In the genomic region with DNA sequence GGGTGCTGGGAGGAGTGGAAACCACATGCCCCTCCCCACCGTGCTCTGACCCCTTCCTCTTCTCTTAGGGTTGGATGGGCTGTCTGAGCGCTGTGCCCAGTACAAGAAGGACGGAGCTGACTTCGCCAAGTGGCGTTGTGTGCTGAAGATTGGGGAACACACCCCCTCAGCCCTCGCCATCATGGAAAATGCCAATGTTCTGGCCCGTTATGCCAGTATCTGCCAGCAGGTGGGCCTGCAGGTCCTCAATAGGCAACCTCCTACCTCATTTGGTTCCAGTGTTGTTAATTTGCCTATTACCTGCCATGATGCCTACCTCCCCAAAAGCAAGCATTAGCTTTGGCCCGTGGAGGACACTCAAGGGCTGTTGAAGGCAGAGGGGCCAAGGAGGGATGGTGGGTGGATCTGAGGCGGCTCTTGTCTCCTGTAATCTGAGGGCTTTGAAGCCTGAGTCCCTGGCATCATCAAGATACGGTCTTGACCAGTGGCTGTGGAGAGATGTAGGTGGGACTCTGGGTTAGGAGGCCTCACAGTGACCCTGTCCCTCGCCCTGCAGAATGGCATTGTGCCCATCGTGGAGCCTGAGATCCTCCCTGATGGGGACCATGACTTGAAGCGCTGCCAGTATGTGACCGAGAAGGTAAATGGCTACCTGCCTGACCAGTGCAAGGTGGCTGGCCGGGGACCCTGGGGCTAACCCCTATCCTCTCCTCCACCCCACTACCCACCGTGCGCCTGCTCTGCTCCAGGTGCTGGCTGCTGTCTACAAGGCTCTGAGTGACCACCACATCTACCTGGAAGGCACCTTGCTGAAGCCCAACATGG, we compare ENCODE assay signal across 9 cellular contexts. TPM values are rescaled to one million over a fixed set of nuclear protein-coding genes. Genes with fewer than 3 reads are reported as not detected.
DNase-seq lines count a peak whose midpoint lies in the region; ATAC-seq and TF ChIP-seq lines count a peak whose summit lies in the region.
"Had no signal": no experiment of that assay in that cellular context is flagged by ENCODE, and none has a peak within 500 bp of the region (broad histone marks: within the 10 kb centered on the region; RNA-seq: fewer than 3 reads in every experiment).

No MANE protein-coding gene starts in this region.

- peaks cover 30% of the 10 kb centered on the region for H3K4me1 Mint-ChIP-seq in CD14-positive monocyte
- H3K4me1 Mint-ChIP-seq in activated T-helper 1 cell treated with anti-CD3 and anti-CD28 coated beads, Interleukin-12 subunit alpha, Interleukin-12 subunit beta, Interleukin-2, Interleukin-4 antibody, amounts not matched to agents 30 ng/mL and 10 ng/mL and 1 ng/mL, durations not matched to agents 14 hours and 24 hours and 36 hours (ENCODE audit: low read depth), result peaks cover 32% of the 10 kb centered on the region

- no peaks in the 10 kb centered on the region for H3K27me3 ChIP-seq in left lung

- H3K4me3 Mint-ChIP-seq in CD14-positive monocyte, result no peak overlapping the region
- peak overlapping the region; percentile 72 for H3K4me3 Mint-ChIP-seq in activated T-helper 1 cell treated with anti-CD3 and anti-CD28 coated beads, Interleukin-12 subunit alpha, Interleukin-12 subunit beta, Interleukin-2, Interleukin-4 antibody, amounts not matched to agents 30 ng/mL and 10 ng/mL and 1 ng/mL, durations not matched to agents 14 hours and 24 hours and 36 hours

- peak overlapping the region in 1 of 2 donors; percentile 33 for H3K27ac ChIP-seq in left lung

- H3K9me3 ChIP-seq in left lung, result no peaks in the 10 kb centered on the region
- H3K9me3 ChIP-seq: mucosa of descending colon had no signal

- H3K4me1 ChIP-seq in left lung, result peaks cover 21 to 61% of the 10 kb centered on the region in 2 donors

- peaks cover 0 to 74% of the 10 kb centered on the region in 2 donors for H3K36me3 ChIP-seq in left lung

- DNase-seq in CD14-positive monocyte (ENCODE audit: low spot score) (no peak), germinal center (ENCODE audit: low spot score) (peak; percentile 51), sciatic nerve (ENCODE audit: low spot score) (no peak), left lung (no peak)
- DNase-seq in activated T-helper 1 cell treated with anti-CD3 and anti-CD28 coated beads, Interleukin-12 subunit alpha, Interleukin-12 subunit beta, Interleukin-2, Interleukin-4 antibody, amounts not matched to agents 30 ng/mL and 10 ng/mL and 1 ng/mL, durations not matched to agents 14 hours and 24 hours and 36 hours (ENCODE audit: low spot score), result peak; percentile 36
- peak; percentile 60 for DNase-seq in stimulated activated naive CD8-positive, alpha-beta T cell treated with anti-CD3 and anti-CD28 coated beads, Interleukin-15, Interleukin-2, amounts not matched to agents 100 U/mL and 50 U/mL, for 24 hours

- peaks cover 55 to 68% of the 10 kb centered on the region in 2 donors for H3K36me3 Mint-ChIP-seq in CD14-positive monocyte
- H3K36me3 Mint-ChIP-seq in activated T-helper 1 cell treated with anti-CD3 and anti-CD28 coated beads, Interleukin-12 subunit alpha, Interleukin-12 subunit beta, Interleukin-2, Interleukin-4 antibody, amounts not matched to agents 30 ng/mL and 10 ng/mL and 1 ng/mL, durations not matched to agents 14 hours and 24 hours and 36 hours (ENCODE audit: low read depth), result peaks cover 47% of the 10 kb centered on the region

- H3K9me3 Mint-ChIP-seq in CD14-positive monocyte, result peaks cover 0 to 2% (median 0%) of the 10 kb centered on the region in 7 donors
- no peaks in the 10 kb centered on the region for H3K9me3 Mint-ChIP-seq in activated T-helper 1 cell treated with anti-CD3 and anti-CD28 coated beads, Interleukin-12 subunit alpha, Interleukin-12 subunit beta, Interleukin-2, Interleukin-4 antibody, amounts not matched to agents 30 ng/mL and 10 ng/mL and 1 ng/mL, durations not matched to agents 14 hours and 24 hours and 36 hours

- no peak overlapping the region for H3K4me3 ChIP-seq in left lung
- H3K4me3 ChIP-seq: mucosa of descending colon had no signal

- ATAC-seq in stimulated activated naive CD8-positive, alpha-beta T cell treated with anti-CD3 and anti-CD28 coated beads, Interleukin-15, Interleukin-2, amounts not matched to agents 100 U/mL and 50 U/mL, for 24 hours, result no peak
- ATAC-seq in sciatic nerve, result no peak
- no peak for ATAC-seq in HG02642 (IDR thresholded peaks at IDR 0.05; ENCODE audit: poor library complexity, unreplicated experiment)
- ATAC-seq in left lung, result no peak
- ATAC-seq: mucosa of descending colon had no signal

- intact Hi-C loops in CD14-positive monocyte (cut with micrococcal nuclease), result loop anchor here (5.0 kb wide), 1 partner anchor 53 kb away; the partner anchor contains the start of gene MAPK3 (in 2 of the 2)
- intact Hi-C loops in activated T-helper 1 cell treated with anti-CD3 and anti-CD28 coated beads, Interleukin-12 subunit alpha, Interleukin-12 subunit beta, Interleukin-2, Interleukin-4 antibody, amounts not matched to agents 30 ng/mL and 10 ng/mL and 1 ng/mL, durations not matched to agents 14 hours and 24 hours and 36 hours (cut with micrococcal nuclease), result loop anchor here (5.0 kb wide), 1 partner anchor 262 kb away; the partner anchor contains the start of gene MAZ
- intact Hi-C loops in sciatic nerve (cut with DNase I), result no loop called here
- intact Hi-C loops in left lung (cut with DNase I), result no loop called here

- peak; percentile 80 for TF ChIP-seq CTCF in CD14-positive monocyte (IDR thresholded peaks at IDR 0.05)
- TF ChIP-seq CTCF in LNCAP (IDR thresholded peaks at IDR 0.05), result peak; percentile 54; the same call in 1 of the 2 replicates
- peak in 1 of 2 donors; percentile 31 for TF ChIP-seq CTCF in left lung (IDR thresholded peaks at IDR 0.05)

- H3K27ac Mint-ChIP-seq in CD14-positive monocyte, result peak overlapping the region; percentile 60 to 86 (median 76)
- H3K27ac Mint-ChIP-seq in activated T-helper 1 cell treated with anti-CD3 and anti-CD28 coated beads, Interleukin-12 subunit alpha, Interleukin-12 subunit beta, Interleukin-2, Interleukin-4 antibody, amounts not matched to agents 30 ng/mL and 10 ng/mL and 1 ng/mL, durations not matched to agents 14 hours and 24 hours and 36 hours, result peak overlapping the region; percentile 79

- no peaks in the 10 kb centered on the region for H3K27me3 Mint-ChIP-seq in CD14-positive monocyte (ENCODE audit: low read depth in 3 of 3)
- no peaks in the 10 kb centered on the region for H3K27me3 Mint-ChIP-seq in activated T-helper 1 cell treated with anti-CD3 and anti-CD28 coated beads, Interleukin-12 subunit alpha, Interleukin-12 subunit beta, Interleukin-2, Interleukin-4 antibody, amounts not matched to agents 30 ng/mL and 10 ng/mL and 1 ng/mL, durations not matched to agents 14 hours and 24 hours and 36 hours (ENCODE audit: insufficient read depth)

RNA-seq across cellular contexts. Expression of gene ALDOA, which starts 3.4 kb away (rescaled TPM):
- 1,000 to 10,000 TPM; 1,429 to 1,628 TPM for polyA plus RNA-seq in CD14-positive monocyte
- total RNA-seq in activated T-helper 1 cell treated with anti-CD3 and anti-CD28 coated beads, Interleukin-12 subunit alpha, Interleukin-12 subunit beta, Interleukin-2, Interleukin-4 antibody, amounts not matched to agents 30 ng/mL and 10 ng/mL and 1 ng/mL, durations not matched to agents 14 hours and 24 hours and 36 hours, result 1,715 and 1,718 TPM in 2 replicates
- total RNA-seq in sciatic nerve (600 TPM), left lung (1,000 to 10,000 TPM in 1 of 2 donors, 100 to 1,000 TPM in 1; 710 to 1,105 TPM)

RNA-seq across cellular contexts. Expression of gene PPP4C, which starts 6.8 kb away (rescaled TPM):
- polyA plus RNA-seq in CD14-positive monocyte, result 100 to 1,000 TPM; 279 to 388 TPM
- total RNA-seq in activated T-helper 1 cell treated with anti-CD3 and anti-CD28 coated beads, Interleukin-12 subunit alpha, Interleukin-12 subunit beta, Interleukin-2, Interleukin-4 antibody, amounts not matched to agents 30 ng/mL and 10 ng/mL and 1 ng/mL, durations not matched to agents 14 hours and 24 hours and 36 hours, result 133 and 147 TPM in 2 replicates
- 41.2 TPM for total RNA-seq in sciatic nerve
- total RNA-seq in left lung, result 10 to 100 TPM; 82.5 to 89.8 TPM

RNA-seq across cellular contexts. Expression of gene TBX6, which starts 22.8 kb away (rescaled TPM):
- polyA plus RNA-seq in CD14-positive monocyte, result under 1 TPM; 0.10 to 0.11 TPM
- 1.6 and 1.8 TPM in 2 replicates for total RNA-seq in activated T-helper 1 cell treated with anti-CD3 and anti-CD28 coated beads, Interleukin-12 subunit alpha, Interleukin-12 subunit beta, Interleukin-2, Interleukin-4 antibody, amounts not matched to agents 30 ng/mL and 10 ng/mL and 1 ng/mL, durations not matched to agents 14 hours and 24 hours and 36 hours
- total RNA-seq in sciatic nerve (1.7 TPM), left lung (1 to 10 TPM; 1.6 TPM)

RNA-seq across cellular contexts. Expression of gene YPEL3, which starts 27.1 kb away (rescaled TPM):
- polyA plus RNA-seq in CD14-positive monocyte, result 100 to 1,000 TPM; 182 to 235 TPM
- 14.5 and 15.1 TPM in 2 replicates for total RNA-seq in activated T-helper 1 cell treated with anti-CD3 and anti-CD28 coated beads, Interleukin-12 subunit alpha, Interleukin-12 subunit beta, Interleukin-2, Interleukin-4 antibody, amounts not matched to agents 30 ng/mL and 10 ng/mL and 1 ng/mL, durations not matched to agents 14 hours and 24 hours and 36 hours
- total RNA-seq in sciatic nerve (96.4 TPM), left lung (10 to 100 TPM; 57.5 to 79.5 TPM)

RNA-seq across cellular contexts. Expression of gene TLCD3B, which starts 37.9 kb away (rescaled TPM):
- polyA plus RNA-seq in CD14-positive monocyte, result not detected
- total RNA-seq in activated T-helper 1 cell treated with anti-CD3 and anti-CD28 coated beads, Interleukin-12 subunit alpha, Interleukin-12 subunit beta, Interleukin-2, Interleukin-4 antibody, amounts not matched to agents 30 ng/mL and 10 ng/mL and 1 ng/mL, durations not matched to agents 14 hours and 24 hours and 36 hours, result 1.6 and 1.9 TPM in 2 replicates
- total RNA-seq in sciatic nerve (not detected), left lung (under 1 TPM in 1 of 2 donors, not detected in 1; 0.29 TPM)

Comparison
In these comparisons a context has a peak if more than half of its experiments do, and no peak if none do; other contexts are left out.
1. DNase-seq: peak in activated T-helper 1 cell treated with anti-CD3 and anti-CD28 coated beads, Interleukin-12 subunit alpha, Interleukin-12 subunit beta, Interleukin-2, Interleukin-4 antibody, amounts not matched to agents 30 ng/mL and 10 ng/mL and 1 ng/mL, durations not matched to agents 14 hours and 24 hours and 36 hours (single experiment), germinal center (single experiment) and stimulated activated naive CD8-positive, alpha-beta T cell treated with anti-CD3 and anti-CD28 coated beads, Interleukin-15, Interleukin-2, amounts not matched to agents 100 U/mL and 50 U/mL, for 24 hours (single experiment); none in CD14-positive monocyte (single experiment), sciatic nerve (single experiment) and left lung (0 of 2).
2. intact Hi-C loops: an anchor here in CD14-positive monocyte (5.0 kb wide) and activated T-helper 1 cell treated with anti-CD3 and anti-CD28 coated beads, Interleukin-12 subunit alpha, Interleukin-12 subunit beta, Interleukin-2, Interleukin-4 antibody, amounts not matched to agents 30 ng/mL and 10 ng/mL and 1 ng/mL, durations not matched to agents 14 hours and 24 hours and 36 hours (5.0 kb wide); none called in sciatic nerve and left lung.